In the genomic region with DNA sequence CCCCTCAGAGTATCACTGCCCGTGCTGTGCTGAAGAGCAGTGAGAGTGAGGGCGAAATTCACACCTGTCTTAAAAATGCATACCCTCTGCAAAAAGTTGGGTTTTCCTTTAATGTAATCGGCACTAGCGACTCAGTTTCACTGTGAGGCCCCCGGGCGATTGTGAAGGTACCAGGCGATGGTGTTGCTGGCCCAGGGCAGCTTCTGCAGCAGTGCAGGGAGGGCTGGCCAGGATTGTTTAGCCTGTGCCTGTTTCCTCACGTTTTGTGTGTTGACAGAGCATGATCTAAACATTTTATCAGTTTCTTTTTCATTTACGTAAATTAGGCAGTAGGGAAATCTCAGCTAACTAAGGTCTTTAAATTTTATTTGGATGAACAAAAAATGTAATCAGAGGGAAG, we compare ENCODE assay signal across 6 cellular contexts.
"Had no signal": no experiment of that assay in that cellular context is flagged by ENCODE, and none has a peak within 500 bp of the region (broad histone marks: within the 10 kb centered on the region; RNA-seq: fewer than 3 reads in every experiment).

No MANE protein-coding gene starts in this region.

- H3K9me3 Mint-ChIP-seq: HFFc6, IgD-negative memory B cell had no signal

- H3K9me3 ChIP-seq: HAP-1 had no signal

- H3K27me3 Mint-ChIP-seq: IgD-negative memory B cell had no signal

- H3K4me3 ChIP-seq: GM23248, HAP-1 had no signal

- H3K27ac Mint-ChIP-seq: HFFc6, IgD-negative memory B cell had no signal

- H3K9ac ChIP-seq: GM23248 had no signal

- H3K27ac ChIP-seq: GM23248 had no signal

- H3K36me3 ChIP-seq: HAP-1 had no signal

- DNase-seq: GM23248, GOT3, H7, HFFc6 had no signal

- H2AFZ ChIP-seq: GM23248 had no signal

- H3K4me3 Mint-ChIP-seq: HFFc6, IgD-negative memory B cell had no signal
